Comparison of ENCODE assay signal across 20 cellular contexts in the genomic region with DNA sequence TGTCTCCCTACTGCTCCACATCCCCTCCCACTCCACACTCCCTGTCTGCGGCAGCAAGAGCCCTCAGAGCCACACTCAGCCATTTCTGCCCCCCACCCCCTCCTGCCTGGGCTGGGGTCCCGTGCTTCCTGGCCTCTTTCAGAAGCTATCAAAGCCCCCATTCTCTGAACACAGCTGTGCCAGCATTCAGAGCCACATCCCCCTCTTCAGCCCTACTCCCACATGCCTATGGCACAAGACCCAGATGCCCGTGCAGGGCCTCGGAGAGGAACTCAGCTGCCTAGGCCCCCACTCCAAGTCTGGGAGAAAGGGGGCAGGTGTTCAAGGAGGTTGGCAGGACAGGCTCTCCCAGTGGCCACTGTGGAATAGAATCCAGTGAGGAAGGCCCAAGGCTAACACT. TPM values are rescaled to one million over a fixed set of nuclear protein-coding genes. Genes with fewer than 3 reads are reported as not detected.
DNase-seq lines count a peak whose midpoint lies in the region; TF ChIP-seq lines count a peak whose summit lies in the region.
"Had no signal": no experiment of that assay in that cellular context is flagged by ENCODE, and none has a peak within 500 bp of the region (broad histone marks: within the 10 kb centered on the region; RNA-seq: fewer than 3 reads in every experiment).

No MANE protein-coding gene starts in this region.

- intact Hi-C loops in posterior vena cava (cut with DNase I), result no loop called here

- H3K9me3 Mint-ChIP-seq in brain, result peaks cover 0 to 1% (median 0%) of the 10 kb centered on the region in 5 experiments
- H3K9me3 Mint-ChIP-seq: CD4-positive, alpha-beta T cell had no signal

- DNase-seq in D341Med (ENCODE audit: low spot score) (peak; percentile 32), hypothalamus (lab: John Stamatoyannopoulos, UW) (peak in 26 of 51 donors; percentile 25 to 72 (median 53)), posterior vena cava (ENCODE audit: low spot score) (peak; percentile 32), NCI-H2029 treated with DMSO at 0.1 percent for 48 hours (lab: John Stamatoyannopoulos, UW) (no peak), NCI-H510A (lab: John Stamatoyannopoulos, UW) (no peak), T-helper 9 cell (no peak)
- DNase-seq: BE2C; CD4-positive, alpha-beta T cell; DND-41; GM23248; KG1; NCI-H1048; NCI-H146; NCI-H2081 treated with DMSO at 0.1 percent for 48 hours; NCI-H510A treated with DMSO at 0.1 percent for 48 hours; NCI-H82; PC-3; SJCRH30 had no signal

- H3K27ac Mint-ChIP-seq in brain, result peak overlapping the region; percentile 24 to 97 (median 95)
- H3K27ac Mint-ChIP-seq: CD4-positive, alpha-beta T cell had no signal

- H3K4me3 Mint-ChIP-seq in brain, result peak overlapping the region in 3 of 5 experiments; percentile 19 to 41 (median 39)
- H3K4me3 Mint-ChIP-seq: CD4-positive, alpha-beta T cell had no signal

- TF ChIP-seq CTCF in brain (conservative IDR thresholded peaks at IDR 0.05), result no peak

- H3K36me3 Mint-ChIP-seq in brain, result no peaks in the 10 kb centered on the region

- peaks cover 37% of the 10 kb centered on the region for H3K27me3 Mint-ChIP-seq in brain

- H3K4me1 Mint-ChIP-seq in brain, result peaks cover 50% of the 10 kb centered on the region

RNA-seq across cellular contexts. Expression of gene BCAN, which starts 3.7 kb away (rescaled TPM):
- 81.5 TPM for polyA plus RNA-seq in brain (ENCODE audit: insufficient read depth, low read depth, low replicate concordance)
- under 1 TPM; 0.29 to 0.60 TPM for total RNA-seq in posterior vena cava
- total RNA-seq: CD4-positive, alpha-beta T cell; GM23248; PC-3; SJCRH30 had no signal
- polyA plus RNA-seq: AG04450, GM23248 had no signal

RNA-seq across cellular contexts. Expression of gene HAPLN2, which starts 19.0 kb away (rescaled TPM):
- 69.6 TPM for polyA plus RNA-seq in brain (ENCODE audit: insufficient read depth, low read depth, low replicate concordance)
- 1 to 10 TPM; 4.4 to 8.7 TPM for total RNA-seq in posterior vena cava
- total RNA-seq: GM23248 had no signal
- polyA plus RNA-seq: AG04450, GM23248 had no signal

RNA-seq across cellular contexts. Expression of gene GPATCH4, which starts 36.9 kb away (rescaled TPM):
- polyA plus RNA-seq in brain (ENCODE audit: insufficient read depth, low read depth, low replicate concordance), result 11.5 TPM
- total RNA-seq in posterior vena cava, result 10 to 100 TPM; 28.3 to 37.7 TPM

RNA-seq across cellular contexts. Expression of gene NES, which starts 39.0 kb away (rescaled TPM):
- polyA plus RNA-seq in brain (ENCODE audit: insufficient read depth, low read depth, low replicate concordance), result 12.7 TPM
- total RNA-seq in posterior vena cava, result 100 to 1,000 TPM in 1 of 2 donors, 10 to 100 TPM in 1; 100.0 to 142 TPM
- total RNA-seq: CD4-positive, alpha-beta T cell had no signal

RNA-seq across cellular contexts. Expression of gene NAXE, which starts 46.6 kb away (rescaled TPM):
- 133 TPM for polyA plus RNA-seq in brain (ENCODE audit: insufficient read depth, low read depth, low replicate concordance)
- total RNA-seq in posterior vena cava, result 10 to 100 TPM; 62.5 to 82.1 TPM

Comparison
In these comparisons a context has a peak if more than half of its experiments do, and no peak if none do; other contexts are left out.
1. DNase-seq: peak in D341Med (single experiment), hypothalamus (26 of 51) and posterior vena cava (single experiment); none in NCI-H2029 treated with DMSO at 0.1 percent for 48 hours (single experiment), NCI-H510A (single experiment) and T-helper 9 cell (single experiment).